ENCODE assay signal across 8 cellular contexts in genomic region chr19:10403137-10404021, GRCh38. TPM values are rescaled to one million over a fixed set of nuclear protein-coding genes. Genes with fewer than 3 reads are reported as not detected.
DNase-seq lines count a peak whose midpoint lies in the region; ATAC-seq and TF ChIP-seq lines count a peak whose summit lies in the region.

Gene CDC37 (minus strand): TSS chr19:10403542. CDS start chr19:10403479, 63 bp downstream.

- TF ChIP-seq POLR2A in testis (IDR thresholded peaks at IDR 0.05) = no peak

- peaks cover 68% of the 10 kb centered on the region for H3K4me1 Mint-ChIP-seq in activated naive CD4-positive, alpha-beta T cell treated with anti-CD3 and anti-CD28 coated beads, Interleukin-2, amount 50 U/mL, for 24 hours

- H3K27me3 Mint-ChIP-seq in activated naive CD4-positive, alpha-beta T cell treated with anti-CD3 and anti-CD28 coated beads, Interleukin-2, amount 50 U/mL, for 24 hours = no peaks in the 10 kb centered on the region

- ATAC-seq in HG02588 (IDR thresholded peaks at IDR 0.05; ENCODE audit: unreplicated experiment) = peak; percentile 52
- ATAC-seq in SK-N-SH treated with all-trans-retinoic acid at 6 μM for 48 hours = peak; percentile 86

- H3K36me3 Mint-ChIP-seq in activated naive CD4-positive, alpha-beta T cell treated with anti-CD3 and anti-CD28 coated beads, Interleukin-2, amount 50 U/mL, for 24 hours = peaks cover 14% of the 10 kb centered on the region

- H3K4me3 ChIP-seq in GM06990 (replicated peaks; ENCODE audit: low read depth, low read length) = peak within 1 kb of the TSS; percentile 98
- peak within 1 kb of the TSS; percentile 100 for H3K4me3 ChIP-seq in osteoblast (ENCODE audit: insufficient read depth, low read length)
- peak within 1 kb of the TSS; percentile 66 to 83 for H3K4me3 ChIP-seq in testis

- no peaks in the 10 kb centered on the region for H3K27me3 ChIP-seq in GM06990 (replicated peaks; ENCODE audit: control insufficient read depth, insufficient read depth, low read length)
- peaks cover 4% of the 10 kb centered on the region for H3K27me3 ChIP-seq in osteoblast (ENCODE audit: insufficient read depth, low read length)
- H3K27me3 ChIP-seq in testis = no peaks in the 10 kb centered on the region

- H3K27ac Mint-ChIP-seq in activated naive CD4-positive, alpha-beta T cell treated with anti-CD3 and anti-CD28 coated beads, Interleukin-2, amount 50 U/mL, for 24 hours = peak within 1 kb of the TSS; percentile 81

- intact Hi-C loops in testis (cut with DNase I; ENCODE audit: low total_unique reads) = no loop called here

- H3K36me3 ChIP-seq in GM06990 (ENCODE audit: control insufficient read depth, insufficient read depth, low read length) = no peaks in the 10 kb centered on the region
- H3K36me3 ChIP-seq in osteoblast (ENCODE audit: insufficient read depth, low read length) = peaks cover 8% of the 10 kb centered on the region
- no peaks in the 10 kb centered on the region for H3K36me3 ChIP-seq in testis (ENCODE audit: low read depth, missing control alignments)

- TF ChIP-seq CTCF in GM06990 (IDR thresholded peaks at IDR 0.05; ENCODE audit: insufficient read depth, low read length, poor library complexity, severe bottlenecking) (no peak), osteoblast (IDR thresholded peaks at IDR 0.05; ENCODE audit: extremely low read depth, low read depth, low read length) (no peak), testis (IDR thresholded peaks at IDR 0.05) (no peak)

- H3K9me3 ChIP-seq in osteoblast (ENCODE audit: low read depth, low read length) (no peaks in the 10 kb centered on the region), testis (no peaks in the 10 kb centered on the region)

- peaks cover 53% of the 10 kb centered on the region for H3K79me2 ChIP-seq in osteoblast (ENCODE audit: insufficient read depth, low read length)

- H3K4me1 ChIP-seq in osteoblast (ENCODE audit: insufficient read depth, low read length) (peaks cover 32% of the 10 kb centered on the region), testis (peaks cover 29% of the 10 kb centered on the region)

- H3K27ac ChIP-seq in osteoblast (ENCODE audit: low read depth, low read length) = peak within 1 kb of the TSS; percentile 92
- H3K27ac ChIP-seq in testis = peak within 1 kb of the TSS; percentile 32 to 39

- H3K4me3 Mint-ChIP-seq in activated naive CD4-positive, alpha-beta T cell treated with anti-CD3 and anti-CD28 coated beads, Interleukin-2, amount 50 U/mL, for 24 hours = peak within 1 kb of the TSS; percentile 92

- DNase-seq in GM06990 (ENCODE audit: extremely low read depth, insufficient read length) (peak; percentile 99), NCI-H1092 treated with DMSO at 0.1 percent for 48 hours (lab: John Stamatoyannopoulos, UW) (peak; percentile 93), glomerular endothelial cell (ENCODE audit: extremely low read depth, low read depth, low spot score) (no peak), osteoblast (ENCODE audit: insufficient read length, low spot score, missing footprints) (peak; percentile 100), testis (peak; percentile 98)

- H4K20me1 ChIP-seq in osteoblast (ENCODE audit: insufficient read depth, low read length) = peaks cover 32% of the 10 kb centered on the region

- 0 to 1% methylated on average over 7 to 66 of the region's 69 CpGs for WGBS in testis, 2 donors

- H3K9me3 Mint-ChIP-seq in activated naive CD4-positive, alpha-beta T cell treated with anti-CD3 and anti-CD28 coated beads, Interleukin-2, amount 50 U/mL, for 24 hours = no peaks in the 10 kb centered on the region

- peak within 1 kb of the TSS; percentile 100 for H3K4me2 ChIP-seq in osteoblast (ENCODE audit: insufficient read depth, low read length)

- peak within 1 kb of the TSS; percentile 100 for H2AFZ ChIP-seq in osteoblast (ENCODE audit: low read length)

TF ChIP-seq in SK-N-SH treated with all-trans-retinoic acid at 6 μM for 48 hours, 23 proteins besides CTCF, POLR2A, EP300 and RAD21:
- TF ChIP-seq ZFP30 (CRISPR knock-in tag; IDR thresholded peaks at IDR 0.05) (no peak), BACH2 (CRISPR knock-in tag; IDR thresholded peaks at IDR 0.05; ENCODE audit: borderline replicate concordance) (no peak), ARNTL (CRISPR knock-in tag; IDR thresholded peaks at IDR 0.05; ENCODE audit: borderline replicate concordance, low read depth) (no peak), TCF4 (CRISPR knock-in tag; IDR thresholded peaks at IDR 0.05; ENCODE audit: borderline replicate concordance) (no peak), ZNF8 (CRISPR knock-in tag; IDR thresholded peaks at IDR 0.05) (no peak), SNAI2 (CRISPR knock-in tag; IDR thresholded peaks at IDR 0.05) (no peak)

RNA-seq across cellular contexts. Expression of gene CDC37, which starts in this region (rescaled TPM):
- total RNA-seq in glomerular endothelial cell (276 and 332 TPM in 2 replicates), osteoblast (131 and 154 TPM in 2 replicates), testis (100 to 1,000 TPM; 160 to 210 TPM)
- polyA plus RNA-seq in testis (ENCODE audit: insufficient read depth, low read depth, low replicate concordance) = 170 TPM
